10 cellular contexts compared by ENCODE assay signal in the genomic region with DNA sequence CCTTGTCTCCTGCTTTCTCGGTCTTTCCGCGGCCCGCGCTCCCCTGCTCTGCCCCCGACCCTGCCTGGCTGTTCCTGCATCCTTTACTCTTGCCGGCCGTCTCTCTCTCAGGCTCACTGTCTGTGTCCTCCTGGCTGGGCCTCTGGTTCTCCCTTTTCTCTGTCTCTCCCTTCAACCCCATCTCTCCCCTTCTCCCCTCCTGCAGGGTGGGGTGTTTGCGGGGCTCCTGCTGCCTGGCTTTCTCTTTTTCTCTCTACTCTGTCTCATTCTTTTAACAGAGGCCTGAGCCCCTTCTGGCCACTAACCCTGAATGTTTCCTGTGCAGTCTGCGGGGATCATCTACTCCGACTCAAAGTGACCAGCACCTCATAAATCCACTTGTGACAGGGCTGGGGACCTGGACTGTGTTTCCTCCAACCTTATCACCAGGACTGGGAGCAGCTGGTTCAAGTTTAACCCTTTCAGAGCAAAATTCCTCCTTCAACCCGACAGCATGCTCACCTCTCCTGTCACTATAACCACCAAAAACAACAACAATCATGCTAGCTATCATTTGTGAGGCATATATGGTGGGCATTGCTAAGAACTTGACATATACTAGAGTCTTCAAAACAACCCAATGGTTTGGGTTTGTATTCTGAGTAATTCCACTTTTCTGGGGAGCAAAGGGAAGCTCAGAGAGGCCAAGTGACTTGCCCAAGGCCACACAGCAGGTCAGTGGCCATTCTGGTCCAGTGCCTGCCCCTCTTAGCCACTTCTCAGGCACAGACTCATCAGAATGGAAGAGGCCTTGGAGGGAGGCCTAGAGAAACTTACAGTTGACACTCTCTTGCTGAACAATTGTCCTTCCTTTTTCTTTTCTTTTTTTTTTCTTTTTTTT. TPM values are rescaled to one million over a fixed set of nuclear protein-coding genes. Genes with fewer than 3 reads are reported as not detected.
A peak's percentile ranks its signal among the peaks of the same experiment; 100 is the strongest.
DNase-seq lines count a peak whose midpoint lies in the region; ATAC-seq, FAIRE-seq and TF ChIP-seq lines count a peak whose summit lies in the region.
"Had no signal": no experiment of that assay in that cellular context is flagged by ENCODE, and none has a peak within 500 bp of the region (broad histone marks: within the 10 kb centered on the region; RNA-seq: fewer than 3 reads in every experiment).

No MANE protein-coding gene starts in this region.

- TF ChIP-seq CTCF in H1 (IDR thresholded peaks at IDR 0.05; ENCODE audit: control extremely low read depth in 1 of 3, insufficient read depth in 1 of 3, low read depth in 1 of 3, low read length in 3 of 3) (no peak), tibial nerve (IDR thresholded peaks at IDR 0.05) (no peak)

- peak; percentile 39 for DNase-seq in DMS 273 (lab: John Stamatoyannopoulos, UW; ENCODE audit: unreplicated experiment)
- no peak for DNase-seq in DMS 273 treated with DMSO at 0.1 percent for 48 hours (lab: John Stamatoyannopoulos, UW)
- DNase-seq in H1 (ENCODE audit: low read depth in 1 of 2, low spot score in 2 of 2) = no peak
- no peak for DNase-seq in neuronal stem cell (ENCODE audit: low spot score)
- DNase-seq in tibial nerve (ENCODE audit: low spot score in 2 of 2) = no peak
- DNase-seq in NCI-H1105 (lab: John Stamatoyannopoulos, UW) = no peak
- DNase-seq: NCI-H524 treated with DMSO at 0.1 percent for 48 hours had no signal

- no peak overlapping the region for H4K5ac ChIP-seq in H1 (ENCODE audit: insufficient read length, low read depth, low read length)

- H3K9me3 ChIP-seq in HUES64 (ENCODE audit: insufficient read depth, low read depth, low read length) (no peaks in the 10 kb centered on the region), H1 (ENCODE audit: insufficient read depth in 2 of 2, low read depth in 1 of 2, low read length in 1 of 2) (no peaks in the 10 kb centered on the region), neuronal stem cell (replicated peaks in 1 of 2; ENCODE audit: control insufficient read depth in 2 of 2, insufficient read depth in 1 of 2, low read depth in 1 of 2, low read length in 2 of 2) (no peaks in the 10 kb centered on the region), tibial nerve (peaks cover 0 to 3% (median 0%) of the 10 kb centered on the region in 4 donors)

- TF ChIP-seq POLR2A in H1 (IDR thresholded peaks at IDR 0.05; ENCODE audit: control extremely low read depth in 1 of 2, low read depth in 2 of 2, low read length in 2 of 2) (no peak), tibial nerve (IDR thresholded peaks at IDR 0.05) (no peak)

- H3K4me3 ChIP-seq in HUES64 (ENCODE audit: low read length) (peak overlapping the region; percentile 65), H1 (ENCODE audit: extremely low read depth in 1 of 4, insufficient read depth in 2 of 4, low read depth in 3 of 4, low read length in 4 of 4) (peak overlapping the region; percentile 37 to 69 (median 39)), neuronal stem cell (ENCODE audit: low read length in 2 of 2) (peak overlapping the region; percentile 4 to 69), tibial nerve (no peak overlapping the region)

- H4K20me1 ChIP-seq in H1 (replicated peaks in 1 of 2; ENCODE audit: control insufficient read depth in 1 of 2, insufficient read depth in 2 of 2, low read length in 2 of 2) = peaks cover 0 to 2% of the 10 kb centered on the region in 2 experiments

- H3K56ac ChIP-seq in H1 (replicated peaks; ENCODE audit: insufficient read length, low read depth, low read length) = no peak overlapping the region

- H2BK20ac ChIP-seq in H1 (ENCODE audit: low read length) = no peak overlapping the region

- H2AFZ ChIP-seq in H1 (ENCODE audit: low read length) (peak overlapping the region; percentile 84), neuronal stem cell (ENCODE audit: low read length) (peak overlapping the region; percentile 82)

- no peaks in the 10 kb centered on the region for H3K79me1 ChIP-seq in H1 (ENCODE audit: low read depth, low read length)
- no peaks in the 10 kb centered on the region for H3K79me1 ChIP-seq in neuronal stem cell (ENCODE audit: low read depth, low read length)

- ATAC-seq in GM21619 (IDR thresholded peaks at IDR 0.05; ENCODE audit: unreplicated experiment) = no peak

- peak overlapping the region; percentile 48 for H3K18ac ChIP-seq in H1 (ENCODE audit: extremely low read depth, low read length)
- peak overlapping the region; percentile 40 for H3K18ac ChIP-seq in neuronal stem cell (ENCODE audit: low read length)

- no peaks in the 10 kb centered on the region for H3K36me3 ChIP-seq in HUES64 (ENCODE audit: insufficient read depth, low read length)
- no peaks in the 10 kb centered on the region for H3K36me3 ChIP-seq in H1 (ENCODE audit: control insufficient read depth in 2 of 4, insufficient read depth in 4 of 4, low read length in 3 of 4)
- H3K36me3 ChIP-seq in neuronal stem cell (replicated peaks in 1 of 2; ENCODE audit: control insufficient read depth in 2 of 2, insufficient read depth in 2 of 2, low read length in 2 of 2) = no peaks in the 10 kb centered on the region
- H3K36me3 ChIP-seq in tibial nerve = no peaks in the 10 kb centered on the region

- H3K4me1 ChIP-seq in HUES64 (ENCODE audit: insufficient read depth, low read length) = peaks cover 5% of the 10 kb centered on the region; the same call in 1 of the 2 replicates
- H3K4me1 ChIP-seq in H1 (replicated peaks in 1 of 4; ENCODE audit: control insufficient read depth in 3 of 4, insufficient read depth in 4 of 4, low read length in 3 of 4) = peaks cover 0 to 12% (median 4%) of the 10 kb centered on the region in 4 experiments; a peak in 5 of 7 replicates
- peaks cover 0 to 3% of the 10 kb centered on the region in 2 donors for H3K4me1 ChIP-seq in neuronal stem cell (ENCODE audit: control insufficient read depth in 2 of 2, insufficient read depth in 1 of 2, low read depth in 1 of 2, low read length in 2 of 2)
- H3K4me1 ChIP-seq in tibial nerve = peaks cover 0 to 5% (median 0%) of the 10 kb centered on the region in 4 donors

- WGBS in HUES64 = 23% methylated on average over 12 of the region's 12 CpGs
- WGBS in H1 (ENCODE audit: extremely low coverage in 1 of 2, insufficient coverage in 1 of 2, insufficient read length in 1 of 2, insufficient replicate concordance in 2 of 2, low coverage in 1 of 2, low lambda C conversion rate in 2 of 2, missing lambda C conversion rate in 1 of 2), 2 experiments = 30% methylated on average over 12 of the region's 12 CpGs; no CpG with 5 or more reads in 1 of the 2 experiments
- no CpG with 5 or more reads among the region's 12 CpGs for WGBS in neuronal stem cell (ENCODE audit: extremely low coverage in 2 of 2, insufficient read length in 2 of 2, insufficient replicate concordance in 1 of 2), 2 donors
- 14 to 18% methylated on average over 12 of the region's 12 CpGs for WGBS in tibial nerve, 2 donors

- H3K79me2 ChIP-seq in H1 (ENCODE audit: control insufficient read depth in 1 of 2, insufficient read depth in 2 of 2, low read length in 2 of 2) = no peaks in the 10 kb centered on the region

- POLR2A ChIA-PET in H1 (lab: Charles Lee; ENCODE audit: partially characterized antibody) = interaction anchor here (0.7 kb wide), 1 partner anchor 92 kb away, joined by 3 read pairs; no protein-coding TSS in a partner anchor

- H3K27me3 ChIP-seq in HUES64 (ENCODE audit: insufficient read depth, low read length) (peaks cover 31% of the 10 kb centered on the region), H1 (replicated peaks in 1 of 4; ENCODE audit: control insufficient read depth in 3 of 4, extremely low read depth in 1 of 4, insufficient read depth in 3 of 4, low read length in 3 of 4) (peaks cover 4 to 29% (median 20%) of the 10 kb centered on the region in 4 experiments), neuronal stem cell (ENCODE audit: control insufficient read depth in 3 of 3, insufficient read depth in 3 of 3, low read depth in 1 of 3, low read length in 3 of 3) (peaks cover 6 to 62% (median 25%) of the 10 kb centered on the region in 3 experiments), tibial nerve (peaks cover 0 to 29% of the 10 kb centered on the region in 2 donors)

- H3K23ac ChIP-seq in H1 (ENCODE audit: insufficient read length) (no peak overlapping the region), neuronal stem cell (ENCODE audit: low read depth, low read length, poor library complexity) (no peak overlapping the region)

- H2BK120ac ChIP-seq in H1 (replicated peaks; ENCODE audit: low read depth, low read length) = no peak overlapping the region
- no peak overlapping the region for H2BK120ac ChIP-seq in neuronal stem cell (ENCODE audit: low read depth, low read length)

- H3K27ac ChIP-seq in HUES64 (ENCODE audit: low read depth, low read length) = no peak overlapping the region
- H3K27ac ChIP-seq in H1 (ENCODE audit: low read depth, low read length) = no peak overlapping the region
- H3K27ac ChIP-seq in neuronal stem cell (replicated peaks; ENCODE audit: low read length) = no peak overlapping the region
- H3K27ac ChIP-seq in tibial nerve = no peak overlapping the region

- H4K91ac ChIP-seq in H1 (replicated peaks; ENCODE audit: insufficient read length, low read length) = peak overlapping the region; percentile 34
- no peak overlapping the region for H4K91ac ChIP-seq in neuronal stem cell (ENCODE audit: low read depth, low read length, poor library complexity)

- H3K14ac ChIP-seq in H1 (ENCODE audit: insufficient read length) (no peak overlapping the region), neuronal stem cell (ENCODE audit: low read length) (no peak overlapping the region)

- H3K23me2 ChIP-seq in H1 (ENCODE audit: low read depth, low read length) = peaks cover 5% of the 10 kb centered on the region; the same call in 1 of the 2 replicates

- peak overlapping the region; percentile 84 to 92 for H3K4me2 ChIP-seq in H1 (ENCODE audit: insufficient read depth in 1 of 2, low read depth in 2 of 2, low read length in 2 of 2)
- peak overlapping the region; percentile 70 for H3K4me2 ChIP-seq in neuronal stem cell (ENCODE audit: insufficient read depth, low read length, poor library complexity, severe bottlenecking)

- CTCF ChIA-PET in H1 (lab: Charles Lee; ENCODE audit: partially characterized antibody) = interaction anchor here (1.4 to 1.8 kb wide), 2 partner anchors 46 to 205 kb away, joined by 4 read pairs; no protein-coding TSS in a partner anchor

- FAIRE-seq in H1 (lab: Jason Lieb, UNC) = no peak

- H2BK15ac ChIP-seq in H1 (ENCODE audit: low read length) (no peak overlapping the region), neuronal stem cell (ENCODE audit: low read length) (no peak overlapping the region)

- H2BK5ac ChIP-seq in H1 (ENCODE audit: low read depth, low read length) (no peak overlapping the region), neuronal stem cell (ENCODE audit: low read length) (no peak overlapping the region)

- H2BK12ac ChIP-seq in H1 (ENCODE audit: low read depth, low read length) = no peak overlapping the region
- no peak overlapping the region for H2BK12ac ChIP-seq in neuronal stem cell (ENCODE audit: low read length)

- H4K8ac ChIP-seq in H1 (ENCODE audit: extremely low read depth, insufficient read depth, low read length) (no peak overlapping the region), neuronal stem cell (ENCODE audit: low read depth, low read length) (no peak overlapping the region)

- H2AK5ac ChIP-seq in H1 (ENCODE audit: low read depth, low read length) (no peak overlapping the region), neuronal stem cell (ENCODE audit: low read depth, low read length) (no peak overlapping the region)

- no peak for TF ChIP-seq EP300 in H1 (IDR thresholded peaks at IDR 0.05; ENCODE audit: borderline replicate concordance in 1 of 2, low read depth in 2 of 2, low read length in 2 of 2)
- no peak for TF ChIP-seq EP300 in tibial nerve (IDR thresholded peaks at IDR 0.05)

- no peak for TF ChIP-seq RAD21 in H1 (IDR thresholded peaks at IDR 0.05 in 1 of 2, conservative IDR thresholded peaks at IDR 0.05 in 1 of 2; ENCODE audit: low read depth in 2 of 2, low read length in 2 of 2)

- H3K4ac ChIP-seq in H1 (replicated peaks; ENCODE audit: insufficient read length, low read depth, low read length) (no peak overlapping the region), neuronal stem cell (ENCODE audit: low read length) (no peak overlapping the region)

- H3K9ac ChIP-seq in HUES64 (ENCODE audit: low read depth, low read length) (peak overlapping the region; percentile 70), H1 (replicated peaks in 1 of 4; ENCODE audit: extremely low read depth in 1 of 4, low read depth in 3 of 4, low read length in 3 of 4) (peak overlapping the region in 2 of 4 experiments; percentile 17 to 29; a peak in 2 of 7 replicates), neuronal stem cell (ENCODE audit: low read depth, low read length, poor library complexity) (peak overlapping the region; percentile 50)

RNA-seq across cellular contexts. Expression of a gene that starts 0.8 kb away (rescaled TPM):
- polyA plus RNA-seq in HUES64 (2013, experiment 1 of 2) = 3.7 TPM
- polyA plus RNA-seq in HUES64 (2013, experiment 2 of 2) = 3.9 TPM
- total RNA-seq in H1 (2021; fragmentation: NEBNext Ultra II Directional; extraction: Animal tissue kit (Norgen Biotek cat#: 25700)) = 5.1 and 6.4 TPM in 2 replicates
- 3.4 and 5.9 TPM in 2 replicates for polyA plus RNA-seq in H1 (2011; rRNA removed)
- 3.3 TPM for polyA plus RNA-seq in H1 (2011; cell fraction: cytosol; rRNA removed)
- 18.4 TPM for polyA plus RNA-seq in H1 (2011; cell fraction: nucleus; rRNA removed)
- 4.3 to 10.2 TPM (median 7.7 TPM) in 4 replicates for polyA plus RNA-seq in H1 (2012, experiment 1 of 2)
- 5.2 TPM for polyA plus RNA-seq in H1 (2012, experiment 2 of 2)
- 4.7 TPM for polyA plus RNA-seq in H1 (2013, experiment 1 of 2)
- 4.8 TPM for polyA plus RNA-seq in H1 (2013, experiment 2 of 2)
- polyA minus RNA-seq in H1 (2011; rRNA and poly(A)+ RNA removed) = 1.1 and 1.2 TPM in 2 replicates
- polyA minus RNA-seq in H1 (2011; cell fraction: cytosol; rRNA and poly(A)+ RNA removed) = 1.1 TPM
- 2.2 TPM for polyA minus RNA-seq in H1 (2011; cell fraction: nucleus; rRNA and poly(A)+ RNA removed)
- 0.98 TPM for polyA plus RNA-seq in neuronal stem cell (2013, experiment 1 of 2)
- polyA plus RNA-seq in neuronal stem cell (2013, experiment 2 of 2) = 0.90 TPM
- total RNA-seq in tibial nerve = under 1 TPM in 3 of 4 donors, not detected in 1; 0.30 to 0.66 (median 0.59) TPM
- total RNA-seq: glomerular endothelial cell had no signal

Comparison
In these comparisons a context has a peak if more than half of its experiments do, and no peak if none do; other contexts are left out.
1. H3K4me3 ChIP-seq: peak in HUES64 (single experiment), H1 (4 of 4) and neuronal stem cell (2 of 2); none in tibial nerve (0 of 4).